8 cellular contexts compared by ENCODE assay signal in the genomic region with DNA sequence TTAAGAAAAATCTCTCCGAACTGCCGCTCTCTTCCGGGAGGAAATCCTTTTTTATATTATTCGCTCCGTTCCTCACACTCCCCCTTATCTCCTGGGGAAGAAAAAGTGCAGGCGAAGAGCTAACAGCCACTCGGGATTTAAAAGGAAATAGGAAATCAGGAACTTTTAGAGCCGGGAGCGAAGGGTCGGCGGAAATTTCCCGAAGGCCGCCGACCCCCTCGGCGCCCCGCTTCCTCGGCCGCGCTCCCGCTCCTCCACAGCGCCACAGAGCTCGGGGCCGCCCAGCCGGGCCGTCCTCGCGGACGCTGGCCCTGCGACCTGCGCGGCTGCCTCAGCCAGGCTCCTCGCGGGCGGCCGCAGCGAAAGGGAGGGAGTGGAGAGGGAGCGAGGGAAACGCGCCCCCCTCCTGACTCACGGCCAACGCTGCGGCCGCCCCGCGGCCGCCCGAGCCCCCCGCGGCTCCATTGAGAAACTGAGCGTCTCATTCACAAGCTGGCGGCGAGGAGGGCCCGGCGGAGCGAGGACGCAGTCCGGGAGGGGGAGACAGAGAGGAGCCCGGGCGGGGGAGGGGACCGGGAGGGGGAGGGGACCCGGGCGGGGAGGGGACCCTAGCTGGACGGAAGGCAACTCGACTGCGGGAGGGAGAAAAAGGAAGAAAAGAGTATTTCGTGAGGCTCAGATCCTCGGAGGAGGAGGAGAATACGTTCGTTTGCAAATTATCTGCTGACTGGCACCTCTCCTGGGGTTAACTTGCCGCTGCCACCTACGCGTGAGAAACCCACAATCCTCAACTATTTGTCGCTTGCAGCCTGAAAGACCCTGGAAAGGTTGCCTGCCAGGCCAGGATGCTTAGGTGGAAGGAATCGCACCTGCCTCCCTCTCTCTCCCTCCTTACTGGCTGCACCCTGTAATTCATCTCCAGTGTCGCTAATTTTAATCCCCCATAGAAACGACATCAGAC. TPM values are rescaled to one million over a fixed set of nuclear protein-coding genes. Genes with fewer than 3 reads are reported as not detected.
A peak's percentile ranks its signal among the peaks of the same experiment; 100 is the strongest.
DNase-seq lines count a peak whose midpoint lies in the region; ATAC-seq and TF ChIP-seq lines count a peak whose summit lies in the region.

A gene (minus strand): TSS at position 368 of the 961 bp plus-strand sequence. CDS start 539 bp downstream, outside the sequence.

- H3K9me3 Mint-ChIP-seq in natural killer cell treated with Interleukin-12 subunit alpha and Interleukin-12 subunit beta and Interleukin-15 and Interleukin-18, amount 100 ng/mL, for 72 hours = no peaks in the 10 kb centered on the region

- H3K4me1 Mint-ChIP-seq in natural killer cell treated with Interleukin-12 subunit alpha and Interleukin-12 subunit beta and Interleukin-15 and Interleukin-18, amount 100 ng/mL, for 72 hours (ENCODE audit: low read depth in 2 of 2) = peaks cover 17 to 23% of the 10 kb centered on the region in 2 donors

- H3K27me3 ChIP-seq in RWPE2 (ENCODE audit: insufficient read depth, poor library complexity, severe bottlenecking) = no peaks in the 10 kb centered on the region

- H3K4me3 ChIP-seq in RWPE2 (ENCODE audit: severe bottlenecking) (peak within 1 kb of the TSS; percentile 94), fibroblast of the aortic adventitia (ENCODE audit: low read depth, low read length) (peak within 1 kb of the TSS; percentile 81)

- H3K9me3 ChIP-seq in RWPE2 (ENCODE audit: severe bottlenecking) = no peaks in the 10 kb centered on the region

- peak within 1 kb of the TSS; percentile 93 for H3K4me3 Mint-ChIP-seq in natural killer cell treated with Interleukin-12 subunit alpha and Interleukin-12 subunit beta and Interleukin-15 and Interleukin-18, amount 100 ng/mL, for 72 hours

- H3K27ac ChIP-seq in RWPE2 (ENCODE audit: poor library complexity, severe bottlenecking) = peak within 1 kb of the TSS; percentile 78

- TF ChIP-seq CTCF in RWPE2 (IDR thresholded peaks at IDR 0.05; ENCODE audit: poor library complexity, severe bottlenecking) = peak; percentile 94
- peak; percentile 48 for TF ChIP-seq CTCF in fibroblast of the aortic adventitia (IDR thresholded peaks at IDR 0.05; ENCODE audit: insufficient read depth, low read length)

- peaks cover 6% of the 10 kb centered on the region for H3K4me1 ChIP-seq in RWPE2 (ENCODE audit: insufficient read depth, poor library complexity, severe bottlenecking)

- DNase-seq in C1 segment of cervical spinal cord (lab: John Stamatoyannopoulos, UW) (peak in 13 of 14 donors; percentile 44 to 87 (median 76)), KG1 (lab: John Stamatoyannopoulos, UW) (peak; percentile 39), RWPE2 (ENCODE audit: low spot score) (peak; percentile 88), fibroblast of the aortic adventitia (ENCODE audit: low read depth) (peak; percentile 68)
- DNase-seq in activated T-helper 9 cell treated with anti-CD3 and anti-CD28 coated beads, Interleukin-2, amount 50 U/mL, for 16 hours (ENCODE audit: low read depth) = peak; percentile 67
- DNase-seq in natural killer cell treated with Interleukin-12 subunit alpha and Interleukin-12 subunit beta and Interleukin-15 and Interleukin-18, amount 100 ng/mL, for 72 hours (ENCODE audit: low spot score) = peak; percentile 85
- DNase-seq in stimulated activated naive CD4-positive, alpha-beta T cell (lab: John Stamatoyannopoulos, UW) = peak; percentile 35 to 64 (median 56)

- H3K36me3 ChIP-seq in RWPE2 (ENCODE audit: low read depth) = no peaks in the 10 kb centered on the region

- H3K36me3 Mint-ChIP-seq in natural killer cell treated with Interleukin-12 subunit alpha and Interleukin-12 subunit beta and Interleukin-15 and Interleukin-18, amount 100 ng/mL, for 72 hours = no peaks in the 10 kb centered on the region

- H3K27ac Mint-ChIP-seq in natural killer cell treated with Interleukin-12 subunit alpha and Interleukin-12 subunit beta and Interleukin-15 and Interleukin-18, amount 100 ng/mL, for 72 hours = peak within 1 kb of the TSS; percentile 83 to 92

- no peaks in the 10 kb centered on the region for H3K27me3 Mint-ChIP-seq in natural killer cell treated with Interleukin-12 subunit alpha and Interleukin-12 subunit beta and Interleukin-15 and Interleukin-18, amount 100 ng/mL, for 72 hours

- ATAC-seq in GM19455 (IDR thresholded peaks at IDR 0.05; ENCODE audit: unreplicated experiment) = peak; percentile 53
- peak; percentile 74 for ATAC-seq in RWPE2 (ENCODE audit: low read depth)
- ATAC-seq in natural killer cell treated with Interleukin-12 subunit alpha and Interleukin-12 subunit beta and Interleukin-15 and Interleukin-18, amount 100 ng/mL, for 72 hours = peak; percentile 89 to 91

RNA-seq across cellular contexts. Expression of the gene that starts here (rescaled TPM):
- 14.4 and 24.0 TPM in 2 replicates for total RNA-seq in fibroblast of the aortic adventitia (ENCODE audit: low replicate concordance)
- 10 to 100 TPM; 30.0 to 34.2 TPM for total RNA-seq in natural killer cell treated with Interleukin-12 subunit alpha and Interleukin-12 subunit beta and Interleukin-15 and Interleukin-18, amount 100 ng/mL, for 72 hours

Comparison
In these comparisons a context has a peak if more than half of its experiments do, and no peak if none do; other contexts are left out.
1. Peak in every context shown above with its lines: DNase-seq, ATAC-seq, H3K4me3 ChIP-seq and H3K27ac ChIP-seq.